Comparison of ENCODE assay signal across 10 cellular contexts in genomic region chr2:45010706-45011036, GRCh38. TPM values are rescaled to one million over a fixed set of nuclear protein-coding genes. Genes with fewer than 3 reads are reported as not detected.
A peak's percentile ranks its signal among the peaks of the same experiment; 100 is the strongest.
DNase-seq lines count a peak whose midpoint lies in the region; ATAC-seq, FAIRE-seq and TF ChIP-seq lines count a peak whose summit lies in the region.
"Had no signal": no experiment of that assay in that cellular context is flagged by ENCODE, and none has a peak within 500 bp of the region (broad histone marks: within the 10 kb centered on the region; RNA-seq: fewer than 3 reads in every experiment).

No MANE protein-coding gene starts in this region.

- whole genome bisulfite sequencing in smooth muscle cell (ENCODE audit: low lambda C conversion rate): 23% methylated on average over 7 of the region's 7 CpGs

- H3K36me3 ChIP-seq in iPS-20b (ENCODE audit: insufficient read depth, low read depth, low read length) (no peaks in the 10 kb centered on the region), smooth muscle cell (ENCODE audit: low read depth) (no peaks in the 10 kb centered on the region)

- peak overlapping the region; percentile 81 for H3K4me2 ChIP-seq in smooth muscle cell

- no peak for DNase-seq in HTR-8/SVneo (ENCODE audit: insufficient read length, low spot score)
- DNase-seq in astrocyte of the spinal cord (ENCODE audit: low read depth, low spot score): no peak
- no peak for DNase-seq in smooth muscle cell (lab: John Stamatoyannopoulos, UW; ENCODE audit: unreplicated experiment)
- DNase-seq in AG20443 (ENCODE audit: low spot score): no peak
- no peak for DNase-seq in C1 segment of cervical spinal cord (lab: John Stamatoyannopoulos, UW)
- DNase-seq in UCSD-AML1 (lab: John Stamatoyannopoulos, UW; ENCODE audit: unreplicated experiment): no peak
- DNase-seq: amygdala, NCI-H2081 had no signal

- H4K20me1 ChIP-seq in smooth muscle cell (ENCODE audit: low read depth): no peaks in the 10 kb centered on the region

- H3K4me3 ChIP-seq in astrocyte of the spinal cord (ENCODE audit: low read depth, low read length): peak overlapping the region; percentile 31
- peak overlapping the region; percentile 67; the same call in 1 of the 2 replicates for H3K4me3 ChIP-seq in iPS-20b (ENCODE audit: low read length)
- peak overlapping the region; percentile 44 for H3K4me3 ChIP-seq in smooth muscle cell

- H3K27me3 ChIP-seq in iPS-20b (ENCODE audit: insufficient read depth, low read length) (peaks cover 97% of the 10 kb centered on the region), smooth muscle cell (ENCODE audit: low read depth) (peaks cover 100% of the 10 kb centered on the region)

- H3K4me1 ChIP-seq in iPS-20b (ENCODE audit: insufficient read depth, low read length) (no peaks in the 10 kb centered on the region; the same call in 1 of the 2 replicates), smooth muscle cell (ENCODE audit: low read depth) (peaks cover 20% of the 10 kb centered on the region)

- no peaks in the 10 kb centered on the region for H3K79me2 ChIP-seq in smooth muscle cell (ENCODE audit: low read depth)

- H2AFZ ChIP-seq in smooth muscle cell (ENCODE audit: low read depth): no peak overlapping the region

- H3K27ac ChIP-seq in iPS-20b (ENCODE audit: low read length): no peak overlapping the region
- H3K27ac ChIP-seq in smooth muscle cell (ENCODE audit: low read depth): no peak overlapping the region

- FAIRE-seq in HTR-8/SVneo (lab: Jason Lieb, UNC): peak; percentile 48

- H3K9ac ChIP-seq in iPS-20b (ENCODE audit: low read depth, low read length): no peak overlapping the region
- H3K9ac ChIP-seq in smooth muscle cell (ENCODE audit: low read depth): no peak overlapping the region

- TF ChIP-seq CTCF in astrocyte of the spinal cord (IDR thresholded peaks at IDR 0.05; ENCODE audit: low read depth, low read length) (no peak), smooth muscle cell (IDR thresholded peaks at IDR 0.05; ENCODE audit: borderline replicate concordance, insufficient read depth, poor library complexity, severe bottlenecking) (no peak)

- H3F3A ChIP-seq in smooth muscle cell (ENCODE audit: low read depth): no peaks in the 10 kb centered on the region

- in situ Hi-C loops in astrocyte of the spinal cord (cut with HindIII; ENCODE audit: low sequenced_read_pairs): no loop called here

- peaks cover 14% of the 10 kb centered on the region; the same call in 1 of the 2 replicates for H3K9me3 ChIP-seq in iPS-20b (ENCODE audit: insufficient read depth, low read depth, low read length)
- H3K9me3 ChIP-seq in smooth muscle cell (replicated peaks; ENCODE audit: low read depth): no peaks in the 10 kb centered on the region

- no peak for ATAC-seq in HG02588 (IDR thresholded peaks at IDR 0.05; ENCODE audit: unreplicated experiment)

RNA-seq across cellular contexts. Expression of gene SIX2, which starts 1.4 kb away (rescaled TPM):
- 0.18 and 2.1 TPM in 2 replicates for total RNA-seq in smooth muscle cell
- polyA plus RNA-seq in smooth muscle cell: not detected in 2 replicates
